9 cellular contexts compared by ENCODE assay signal in the genomic region with DNA sequence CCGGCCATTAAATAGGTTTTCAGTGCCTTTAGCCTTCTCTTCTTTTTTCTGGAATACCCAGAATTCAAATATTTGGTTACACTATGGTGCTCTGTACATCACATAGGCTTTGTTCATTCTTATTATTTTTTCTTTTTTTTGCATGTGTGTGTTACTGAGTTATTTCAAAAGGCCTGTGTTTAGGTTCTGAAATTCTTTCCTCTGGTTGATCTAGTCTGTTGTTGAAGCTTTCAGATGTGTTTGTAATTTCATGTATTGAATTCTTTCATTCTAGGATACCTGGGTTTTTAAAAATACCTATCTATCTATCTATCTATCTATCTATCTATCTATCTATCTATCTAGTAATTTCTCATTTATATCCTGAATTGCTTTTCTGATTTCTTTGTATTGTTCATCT.
"Had no signal": no experiment of that assay in that cellular context is flagged by ENCODE, and none has a peak within 500 bp of the region (broad histone marks: within the 10 kb centered on the region; RNA-seq: fewer than 3 reads in every experiment).

No MANE protein-coding gene starts in this region.

- H2AFZ ChIP-seq: GM23248 had no signal

- DNase-seq: GM23248, GOT3, H7, HFFc6, IMR-90 had no signal

- H3K4me3 ChIP-seq: GM23248, HAP-1, K562 had no signal

- ATAC-seq: HCT116, K562 had no signal

- H3K36me3 ChIP-seq: HAP-1 had no signal

- H3K27ac Mint-ChIP-seq: HFFc6 had no signal

- H3K27ac ChIP-seq: GM23248, HL-60 had no signal

- H3K4me3 Mint-ChIP-seq: HFFc6 had no signal

- H3K9me3 ChIP-seq: HAP-1 had no signal

- H3K9ac ChIP-seq: GM23248 had no signal

- FAIRE-seq: K562 had no signal
